Comparison of ENCODE assay signal across 8 cellular contexts in genomic region chr1:110011527-110012041, GRCh38. TPM values are rescaled to one million over a fixed set of nuclear protein-coding genes. Genes with fewer than 3 reads are reported as not detected.
DNase-seq lines count a peak whose midpoint lies in the region; ATAC-seq and TF ChIP-seq lines count a peak whose summit lies in the region.

No MANE protein-coding gene starts in this region.

- peak overlapping the region; percentile 47; the same call in 1 of the 2 replicates for H3K9ac ChIP-seq in OCI-LY3 (ENCODE audit: low read length)

- TF ChIP-seq POLR2A in vagina (IDR thresholded peaks at IDR 0.05): no peak

- H4K20me1 ChIP-seq in OCI-LY3 (ENCODE audit: insufficient read depth, low read length): peaks cover 3% of the 10 kb centered on the region; the same call in 1 of the 2 replicates

- DNase-seq in NCI-H345 treated with DMSO at 0.1 percent for 48 hours (lab: John Stamatoyannopoulos, UW; ENCODE audit: unreplicated experiment): peak; percentile 7
- DNase-seq in NCI-H345 (lab: John Stamatoyannopoulos, UW): no peak
- DNase-seq in T47D (ENCODE audit: low read depth in 1 of 2, low spot score in 1 of 2): peak; percentile 34 to 69
- DNase-seq in left lobe of liver (ENCODE audit: low spot score): no peak
- DNase-seq in vagina (ENCODE audit: extremely low spot score in 2 of 2): no peak

- H3K36me3 ChIP-seq in OCI-LY3 (replicated peaks; ENCODE audit: low read depth, low read length) (peaks cover 39% of the 10 kb centered on the region), vagina (peaks cover 0 to 59% of the 10 kb centered on the region in 2 donors)

- H3K4me1 ChIP-seq in OCI-LY3 (ENCODE audit: low read length): peaks cover 31% of the 10 kb centered on the region
- peaks cover 11% of the 10 kb centered on the region for H3K4me1 ChIP-seq in vagina

- H3K4me2 ChIP-seq in OCI-LY3 (ENCODE audit: low read length): peak overlapping the region; percentile 69

- intact Hi-C loops in vagina (cut with DNase I): no loop called here

- H3K27ac ChIP-seq in OCI-LY3 (ENCODE audit: low read length) (peak overlapping the region; percentile 82), vagina (no peak overlapping the region)

- H3K27me3 ChIP-seq in OCI-LY3 (ENCODE audit: low read depth, low read length) (no peaks in the 10 kb centered on the region), vagina (no peaks in the 10 kb centered on the region)

- in situ Hi-C loops in T47D (cut with HindIII; ENCODE audit: low pct_unique_long_range_greater_than_20kb, low sequenced_read_pairs): no loop called here

- no peaks in the 10 kb centered on the region for H3K79me2 ChIP-seq in OCI-LY3 (ENCODE audit: low read length)

- no peak overlapping the region for H2AFZ ChIP-seq in OCI-LY3 (ENCODE audit: low read depth, low read length)

- peak overlapping the region; percentile 22 for H3K4me3 ChIP-seq in OCI-LY3 (ENCODE audit: low read length)
- no peak overlapping the region for H3K4me3 ChIP-seq in vagina

- TF ChIP-seq CTCF in OCI-LY3 (IDR thresholded peaks at IDR 0.05; ENCODE audit: low read depth, low read length) (peak; percentile 51), vagina (IDR thresholded peaks at IDR 0.05) (peak in 2 of 3 experiments; percentile 9 to 32)

- peak; percentile 95 for ATAC-seq in GM19397 (IDR thresholded peaks at IDR 0.05; ENCODE audit: unreplicated experiment)
- peak; percentile 97 for ATAC-seq in HG03280 (IDR thresholded peaks at IDR 0.05; ENCODE audit: unreplicated experiment)
- ATAC-seq in left lobe of liver: peak; percentile 78

- H3K9me3 ChIP-seq in OCI-LY3 (ENCODE audit: insufficient read depth, low read length): no peaks in the 10 kb centered on the region
- no peaks in the 10 kb centered on the region for H3K9me3 ChIP-seq in vagina

RNA-seq across cellular contexts. Expression of gene STRIP1, which starts 22.8 kb away (rescaled TPM):
- 12.5 TPM for total RNA-seq in left lobe of liver
- 40.8 TPM for total RNA-seq in vagina

RNA-seq across cellular contexts. Expression of gene AHCYL1, which starts 27.0 kb away (rescaled TPM):
- total RNA-seq in left lobe of liver (59.9 TPM), vagina (75.6 TPM)

RNA-seq across cellular contexts. Expression of gene ALX3, which starts 58.9 kb away (rescaled TPM):
- total RNA-seq in left lobe of liver (not detected), vagina (not detected)

Comparison
In these comparisons a context has a peak if more than half of its experiments do, and no peak if none do; other contexts are left out.
1. DNase-seq: peak in NCI-H345 treated with DMSO at 0.1 percent for 48 hours (single experiment) and T47D (2 of 2); none in NCI-H345 (single experiment), left lobe of liver (single experiment) and vagina (0 of 2).
2. Peak in every context shown above with its lines, with median percentiles within 50 percentile points of each other: ATAC-seq.